34 cellular contexts compared by ENCODE assay signal in genomic region chrX:11464360-11464759, GRCh38.
"Had no signal": no experiment of that assay in that cellular context is flagged by ENCODE, and none has a peak within 500 bp of the region (broad histone marks: within the 10 kb centered on the region; RNA-seq: fewer than 3 reads in every experiment).

No MANE protein-coding gene starts in this region.

- H3K36me3 ChIP-seq: esophagus muscularis mucosa, heart right ventricle, left lung, lower lobe of right lung, pancreas, sigmoid colon, tibial artery, upper lobe of right lung had no signal

- H3K4me1 Mint-ChIP-seq: activated CD4-positive, alpha-beta T cell treated with anti-CD3 and anti-CD28 coated beads, Interleukin-2, amount 10 ng/mL, durations not matched to agents 24 days and 14 days; activated naive CD4-positive, alpha-beta T cell treated with anti-CD3 and anti-CD28 coated beads, Interleukin-2, amount 10 ng/mL, durations not matched to agents 7 days and 5 days; activated naive CD8-positive, alpha-beta T cell treated with anti-CD3 and anti-CD28 coated beads, Interleukin-2, amount 10 ng/mL, durations not matched to agents 7 days and 5 days; endodermal cell; naive thymus-derived CD8-positive, alpha-beta T cell; neural crest cell; stimulated activated memory B cell treated with anti-CD40 and anti-IgM and Interleukin-4, amounts not matched to agents 10 μg/mL and 1 μg/mL and 100 μg/mL, for 72 hours; stimulated activated naive CD8-positive, alpha-beta T cell treated with anti-CD3 and anti-CD28 coated beads, Interleukin-15, amount 100 ng/mL, for 72 hours had no signal

- H3K36me3 Mint-ChIP-seq: activated CD4-positive, alpha-beta memory T cell treated with anti-CD3 and anti-CD28 coated beads for 36 hours; activated naive CD4-positive, alpha-beta T cell treated with anti-CD3 and anti-CD28 coated beads, Interleukin-2, amount 10 ng/mL, durations not matched to agents 7 days and 5 days; activated naive CD8-positive, alpha-beta T cell treated with anti-CD3 and anti-CD28 coated beads, Interleukin-2, amount 10 ng/mL, durations not matched to agents 7 days and 5 days; naive thymus-derived CD8-positive, alpha-beta T cell; stimulated activated memory B cell treated with anti-CD40 and anti-IgM and Interleukin-4, amounts not matched to agents 10 μg/mL and 1 μg/mL and 100 μg/mL, for 72 hours had no signal

- H3K27me3 Mint-ChIP-seq: activated CD4-positive, alpha-beta memory T cell treated with anti-CD3 and anti-CD28 coated beads for 36 hours; activated CD4-positive, alpha-beta T cell treated with anti-CD3 and anti-CD28 coated beads, Interleukin-2, amount 10 ng/mL, durations not matched to agents 24 days and 14 days; activated naive CD4-positive, alpha-beta T cell treated with anti-CD3 and anti-CD28 coated beads, Interleukin-2, amount 10 ng/mL, durations not matched to agents 7 days and 5 days; activated naive CD8-positive, alpha-beta T cell treated with anti-CD3 and anti-CD28 coated beads, Interleukin-2, amount 10 ng/mL, durations not matched to agents 7 days and 5 days; stimulated activated memory B cell treated with anti-CD40 and anti-IgM and Interleukin-4, amounts not matched to agents 10 μg/mL and 1 μg/mL and 100 μg/mL, for 72 hours; stimulated activated naive CD8-positive, alpha-beta T cell treated with anti-CD3 and anti-CD28 coated beads, Interleukin-15, amount 100 ng/mL, for 72 hours had no signal

- H3K9me3 ChIP-seq: esophagus muscularis mucosa, left lung, lower lobe of right lung, pancreas, psoas muscle, sigmoid colon, tibial artery, upper lobe of right lung had no signal

- DNase-seq: activated CD4-positive, alpha-beta memory T cell treated with anti-CD3 and anti-CD28 coated beads for 36 hours; activated CD4-positive, alpha-beta T cell treated with anti-CD3 and anti-CD28 coated beads, Interleukin-2, amount 10 ng/mL, durations not matched to agents 24 days and 14 days; activated CD4-positive, CD25-positive, alpha-beta regulatory T cell treated with anti-CD3 and anti-CD28 coated beads, Interleukin-2, amount 50 U/mL, for 72 hours; activated CD8-positive, alpha-beta memory T cell treated with anti-CD3 and anti-CD28 coated beads, Interleukin-2, amount 50 U/mL, for 4 hours; activated gamma-delta T cell; activated naive CD4-positive, alpha-beta T cell treated with anti-CD3 and anti-CD28 coated beads, Interleukin-2, amount 10 ng/mL, durations not matched to agents 7 days and 5 days; activated naive CD8-positive, alpha-beta T cell treated with anti-CD3 and anti-CD28 coated beads, Interleukin-2, amount 10 ng/mL, durations not matched to agents 7 days and 5 days; activated T-cell treated with anti-CD3 and anti-CD28 coated beads, Interleukin-2, amount 50 U/mL, for 24 hours; amniotic stem cell; caudate nucleus; endodermal cell; foreskin melanocyte; heart right ventricle; left lung; lower lobe of right lung; mesenchymal stem cell; naive thymus-derived CD8-positive, alpha-beta T cell; nucleus accumbens; pancreas; psoas muscle; sigmoid colon; small intestine; stimulated activated CD4-positive, alpha-beta T cell treated with anti-CD3 and anti-CD28 coated beads, Interleukin-1b, Interleukin-23, amount 100 ng/mL, for 48 hours; stimulated activated CD4-positive, alpha-beta T cell treated with anti-CD3 and anti-CD28 coated beads, Interleukin-4, amount 100 ng/mL, for 4 hours; stimulated activated CD8-positive, alpha-beta memory T cell treated with anti-CD3 and anti-CD28 coated beads, Interleukin-4, amount 100 ng/mL, for 48 hours; stimulated activated naive CD8-positive, alpha-beta T cell treated with anti-CD3 and anti-CD28 coated beads, Interleukin-15, amount 100 ng/mL, for 72 hours; substantia nigra; tibial artery; upper lobe of right lung had no signal

- H3K4me3 ChIP-seq: esophagus muscularis mucosa, heart right ventricle, left lung, lower lobe of right lung, pancreas, psoas muscle, sigmoid colon, tibial artery, upper lobe of right lung had no signal

- H3K9me3 Mint-ChIP-seq: activated CD4-positive, alpha-beta memory T cell treated with anti-CD3 and anti-CD28 coated beads for 36 hours; activated CD4-positive, alpha-beta T cell treated with anti-CD3 and anti-CD28 coated beads, Interleukin-2, amount 10 ng/mL, durations not matched to agents 24 days and 14 days; activated naive CD4-positive, alpha-beta T cell treated with anti-CD3 and anti-CD28 coated beads, Interleukin-2, amount 10 ng/mL, durations not matched to agents 7 days and 5 days; activated naive CD8-positive, alpha-beta T cell treated with anti-CD3 and anti-CD28 coated beads, Interleukin-2, amount 10 ng/mL, durations not matched to agents 7 days and 5 days; activated T-cell treated with anti-CD3 and anti-CD28 coated beads, Interleukin-2, amount 50 U/mL, for 24 hours; stimulated activated memory B cell treated with anti-CD40 and anti-IgM and Interleukin-4, amounts not matched to agents 10 μg/mL and 1 μg/mL and 100 μg/mL, for 72 hours; stimulated activated naive CD8-positive, alpha-beta T cell treated with anti-CD3 and anti-CD28 coated beads, Interleukin-15, amount 100 ng/mL, for 72 hours; T-helper 2 cell treated with Interferon-gamma antibody and Interleukin-4, amounts not matched to agents 5 μg/mL and 100 μg/mL, for 36 hours had no signal

- H3K4me3 Mint-ChIP-seq: activated CD4-positive, alpha-beta memory T cell treated with anti-CD3 and anti-CD28 coated beads for 36 hours; activated CD4-positive, alpha-beta T cell treated with anti-CD3 and anti-CD28 coated beads, Interleukin-2, amount 10 ng/mL, durations not matched to agents 24 days and 14 days; activated naive CD4-positive, alpha-beta T cell treated with anti-CD3 and anti-CD28 coated beads, Interleukin-2, amount 10 ng/mL, durations not matched to agents 7 days and 5 days; activated naive CD8-positive, alpha-beta T cell treated with anti-CD3 and anti-CD28 coated beads, Interleukin-2, amount 10 ng/mL, durations not matched to agents 7 days and 5 days; activated T-cell treated with anti-CD3 and anti-CD28 coated beads, Interleukin-2, amount 50 U/mL, for 24 hours; endodermal cell; naive thymus-derived CD8-positive, alpha-beta T cell; neural crest cell; stimulated activated memory B cell treated with anti-CD40 and anti-IgM and Interleukin-4, amounts not matched to agents 10 μg/mL and 1 μg/mL and 100 μg/mL, for 72 hours; stimulated activated naive CD8-positive, alpha-beta T cell treated with anti-CD3 and anti-CD28 coated beads, Interleukin-15, amount 100 ng/mL, for 72 hours; T-helper 2 cell treated with Interferon-gamma antibody and Interleukin-4, amounts not matched to agents 5 μg/mL and 100 μg/mL, for 36 hours had no signal

- ATAC-seq: heart right ventricle; left lung; lower lobe of right lung; naive thymus-derived CD8-positive, alpha-beta T cell; pancreas; psoas muscle; stimulated activated memory B cell treated with anti-CD40 and anti-IgM and Interleukin-4, amounts not matched to agents 10 μg/mL and 1 μg/mL and 100 μg/mL, for 72 hours; stimulated activated naive CD8-positive, alpha-beta T cell treated with anti-CD3 and anti-CD28 coated beads, Interleukin-15, amount 100 ng/mL, for 72 hours; upper lobe of right lung had no signal

- H3K27me3 ChIP-seq: esophagus muscularis mucosa, left lung, sigmoid colon, tibial artery, upper lobe of right lung had no signal

- H3K4me1 ChIP-seq: heart right ventricle, left lung, lower lobe of right lung, pancreas, psoas muscle, upper lobe of right lung had no signal

- FAIRE-seq: islet of Langerhans, pancreas, small intestine had no signal

- H3K27ac Mint-ChIP-seq: activated CD4-positive, alpha-beta memory T cell treated with anti-CD3 and anti-CD28 coated beads for 36 hours; activated CD4-positive, alpha-beta T cell treated with anti-CD3 and anti-CD28 coated beads, Interleukin-2, amount 10 ng/mL, durations not matched to agents 24 days and 14 days; activated naive CD4-positive, alpha-beta T cell treated with anti-CD3 and anti-CD28 coated beads, Interleukin-2, amount 10 ng/mL, durations not matched to agents 7 days and 5 days; activated naive CD8-positive, alpha-beta T cell treated with anti-CD3 and anti-CD28 coated beads, Interleukin-2, amount 10 ng/mL, durations not matched to agents 7 days and 5 days; activated T-cell treated with anti-CD3 and anti-CD28 coated beads, Interleukin-2, amount 50 U/mL, for 24 hours; endodermal cell; naive thymus-derived CD8-positive, alpha-beta T cell; stimulated activated memory B cell treated with anti-CD40 and anti-IgM and Interleukin-4, amounts not matched to agents 10 μg/mL and 1 μg/mL and 100 μg/mL, for 72 hours; stimulated activated naive CD8-positive, alpha-beta T cell treated with anti-CD3 and anti-CD28 coated beads, Interleukin-15, amount 100 ng/mL, for 72 hours; T-helper 2 cell treated with Interferon-gamma antibody and Interleukin-4, amounts not matched to agents 5 μg/mL and 100 μg/mL, for 36 hours had no signal

- H3K27ac ChIP-seq: esophagus muscularis mucosa, heart right ventricle, left lung, lower lobe of right lung, pancreas, psoas muscle, tibial artery, upper lobe of right lung had no signal
